ENCODE assay signal across 1 cellular context in the genomic region with DNA sequence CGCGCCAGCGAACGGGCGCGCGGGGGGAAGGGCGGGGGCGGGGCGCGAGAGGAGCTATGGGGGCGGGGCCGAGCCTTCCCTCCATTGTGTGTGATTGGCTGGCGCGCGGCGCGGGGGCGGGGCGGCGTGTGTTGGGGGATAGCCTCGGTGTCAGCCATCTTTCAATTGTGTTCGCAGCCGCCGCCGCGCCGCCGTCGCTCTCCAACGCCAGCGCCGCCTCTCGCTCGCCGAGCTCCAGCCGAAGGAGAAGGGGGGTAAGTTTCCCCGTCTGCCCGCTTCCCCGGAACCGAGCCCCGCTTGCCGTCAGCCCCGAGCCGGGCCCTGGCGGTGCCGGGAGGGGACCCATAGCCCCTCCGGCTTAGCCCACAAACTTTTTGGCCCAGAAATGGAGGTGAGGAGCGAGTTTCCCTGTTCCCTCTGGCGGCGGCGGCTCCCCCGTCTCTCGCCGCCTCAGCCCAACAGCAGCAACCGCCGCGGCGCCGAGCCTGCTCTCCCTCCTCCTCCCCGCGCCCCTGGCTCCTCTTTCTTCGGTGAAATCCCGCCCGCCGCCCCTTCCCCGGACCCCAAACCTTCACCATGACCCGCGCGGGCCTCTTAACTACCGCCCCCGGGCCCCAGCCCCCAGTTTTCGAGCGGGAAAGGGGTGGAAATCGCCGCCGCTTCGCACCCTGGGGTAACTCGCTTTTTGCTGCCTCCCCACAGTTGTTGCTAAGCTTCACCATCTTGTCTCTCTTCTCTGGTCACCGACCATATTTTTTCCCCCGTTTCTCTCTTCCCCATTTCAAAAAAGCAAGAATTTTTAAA.
A peak's percentile ranks its signal among the peaks of the same experiment; 100 is the strongest.
TF ChIP-seq lines count a peak whose summit lies in the region.

A gene (plus strand): TSS at position 159 of the 804 bp plus-strand sequence. CDS start 1,636 bp downstream, outside the sequence.

TF ChIP-seq in K562, 482 proteins besides CTCF, POLR2A, EP300 and RAD21 (continued from another document and continues in another):
- TF ChIP-seq, protein P1, sequence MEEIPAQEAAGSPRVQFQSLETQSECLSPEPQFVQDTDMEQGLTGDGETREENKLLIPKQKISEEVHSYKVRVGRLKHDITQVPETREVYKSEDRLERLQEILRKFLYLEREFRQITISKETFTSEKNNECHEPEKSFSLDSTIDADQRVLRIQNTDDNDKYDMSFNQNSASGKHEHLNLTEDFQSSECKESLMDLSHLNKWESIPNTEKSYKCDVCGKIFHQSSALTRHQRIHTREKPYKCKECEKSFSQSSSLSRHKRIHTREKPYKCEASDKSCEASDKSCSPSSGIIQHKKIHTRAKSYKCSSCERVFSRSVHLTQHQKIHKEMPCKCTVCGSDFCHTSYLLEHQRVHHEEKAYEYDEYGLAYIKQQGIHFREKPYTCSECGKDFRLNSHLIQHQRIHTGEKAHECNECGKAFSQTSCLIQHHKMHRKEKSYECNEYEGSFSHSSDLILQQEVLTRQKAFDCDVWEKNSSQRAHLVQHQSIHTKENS (CRISPR knock-in tag; IDR thresholded peaks at IDR 0.05), result no peak
- TF ChIP-seq XRCC5 (IDR thresholded peaks at IDR 0.05; ENCODE audit: low read depth, low read length) (no peak), ZNF184 (CRISPR knock-in tag; IDR thresholded peaks at IDR 0.05) (no peak), E2F3 (CRISPR knock-in tag; IDR thresholded peaks at IDR 0.05) (peak; percentile 73; the same call in 1 of the 2 replicates), TAF9B (IDR thresholded peaks at IDR 0.05; ENCODE audit: partially characterized antibody) (peak; percentile 87), GABPA (tag; conservative IDR thresholded peaks at IDR 0.05; ENCODE audit: low read depth) (no peak), ZNF133 (CRISPR knock-in tag; IDR thresholded peaks at IDR 0.05) (no peak), PML (IDR thresholded peaks at IDR 0.05; ENCODE audit: low read length) (peak; percentile 50; the same call in 1 of the 2 replicates), KDM2B (CRISPR knock-in tag; IDR thresholded peaks at IDR 0.05) (0 out of 2 replicates have a peak, but pooled peaks have one; percentile 78), TBL1XR1 (IDR thresholded peaks at IDR 0.05; ENCODE audit: low read length in 2 of 2) (no peak), HLTF (IDR thresholded peaks at IDR 0.05) (no peak), MCM3 (IDR thresholded peaks at IDR 0.05) (no peak), GABPB2 (CRISPR knock-in tag; conservative IDR thresholded peaks at IDR 0.05) (no peak), CBX1 (IDR thresholded peaks at IDR 0.05; ENCODE audit: low read depth) (peak; percentile 62; the same call in 1 of the 2 replicates), GABPB1 (CRISPR knock-in tag; IDR thresholded peaks at IDR 0.05) (peak; percentile 67), GATA2 (CRISPR knock-in tag; IDR thresholded peaks at IDR 0.05) (no peak), SIN3B (IDR thresholded peaks at IDR 0.05; ENCODE audit: low read depth) (peak; percentile 55; the same call in 1 of the 2 replicates), ZNF589 (CRISPR knock-in tag; IDR thresholded peaks at IDR 0.05; ENCODE audit: low read depth) (no peak)
- TF ChIP-seq, protein P2, sequence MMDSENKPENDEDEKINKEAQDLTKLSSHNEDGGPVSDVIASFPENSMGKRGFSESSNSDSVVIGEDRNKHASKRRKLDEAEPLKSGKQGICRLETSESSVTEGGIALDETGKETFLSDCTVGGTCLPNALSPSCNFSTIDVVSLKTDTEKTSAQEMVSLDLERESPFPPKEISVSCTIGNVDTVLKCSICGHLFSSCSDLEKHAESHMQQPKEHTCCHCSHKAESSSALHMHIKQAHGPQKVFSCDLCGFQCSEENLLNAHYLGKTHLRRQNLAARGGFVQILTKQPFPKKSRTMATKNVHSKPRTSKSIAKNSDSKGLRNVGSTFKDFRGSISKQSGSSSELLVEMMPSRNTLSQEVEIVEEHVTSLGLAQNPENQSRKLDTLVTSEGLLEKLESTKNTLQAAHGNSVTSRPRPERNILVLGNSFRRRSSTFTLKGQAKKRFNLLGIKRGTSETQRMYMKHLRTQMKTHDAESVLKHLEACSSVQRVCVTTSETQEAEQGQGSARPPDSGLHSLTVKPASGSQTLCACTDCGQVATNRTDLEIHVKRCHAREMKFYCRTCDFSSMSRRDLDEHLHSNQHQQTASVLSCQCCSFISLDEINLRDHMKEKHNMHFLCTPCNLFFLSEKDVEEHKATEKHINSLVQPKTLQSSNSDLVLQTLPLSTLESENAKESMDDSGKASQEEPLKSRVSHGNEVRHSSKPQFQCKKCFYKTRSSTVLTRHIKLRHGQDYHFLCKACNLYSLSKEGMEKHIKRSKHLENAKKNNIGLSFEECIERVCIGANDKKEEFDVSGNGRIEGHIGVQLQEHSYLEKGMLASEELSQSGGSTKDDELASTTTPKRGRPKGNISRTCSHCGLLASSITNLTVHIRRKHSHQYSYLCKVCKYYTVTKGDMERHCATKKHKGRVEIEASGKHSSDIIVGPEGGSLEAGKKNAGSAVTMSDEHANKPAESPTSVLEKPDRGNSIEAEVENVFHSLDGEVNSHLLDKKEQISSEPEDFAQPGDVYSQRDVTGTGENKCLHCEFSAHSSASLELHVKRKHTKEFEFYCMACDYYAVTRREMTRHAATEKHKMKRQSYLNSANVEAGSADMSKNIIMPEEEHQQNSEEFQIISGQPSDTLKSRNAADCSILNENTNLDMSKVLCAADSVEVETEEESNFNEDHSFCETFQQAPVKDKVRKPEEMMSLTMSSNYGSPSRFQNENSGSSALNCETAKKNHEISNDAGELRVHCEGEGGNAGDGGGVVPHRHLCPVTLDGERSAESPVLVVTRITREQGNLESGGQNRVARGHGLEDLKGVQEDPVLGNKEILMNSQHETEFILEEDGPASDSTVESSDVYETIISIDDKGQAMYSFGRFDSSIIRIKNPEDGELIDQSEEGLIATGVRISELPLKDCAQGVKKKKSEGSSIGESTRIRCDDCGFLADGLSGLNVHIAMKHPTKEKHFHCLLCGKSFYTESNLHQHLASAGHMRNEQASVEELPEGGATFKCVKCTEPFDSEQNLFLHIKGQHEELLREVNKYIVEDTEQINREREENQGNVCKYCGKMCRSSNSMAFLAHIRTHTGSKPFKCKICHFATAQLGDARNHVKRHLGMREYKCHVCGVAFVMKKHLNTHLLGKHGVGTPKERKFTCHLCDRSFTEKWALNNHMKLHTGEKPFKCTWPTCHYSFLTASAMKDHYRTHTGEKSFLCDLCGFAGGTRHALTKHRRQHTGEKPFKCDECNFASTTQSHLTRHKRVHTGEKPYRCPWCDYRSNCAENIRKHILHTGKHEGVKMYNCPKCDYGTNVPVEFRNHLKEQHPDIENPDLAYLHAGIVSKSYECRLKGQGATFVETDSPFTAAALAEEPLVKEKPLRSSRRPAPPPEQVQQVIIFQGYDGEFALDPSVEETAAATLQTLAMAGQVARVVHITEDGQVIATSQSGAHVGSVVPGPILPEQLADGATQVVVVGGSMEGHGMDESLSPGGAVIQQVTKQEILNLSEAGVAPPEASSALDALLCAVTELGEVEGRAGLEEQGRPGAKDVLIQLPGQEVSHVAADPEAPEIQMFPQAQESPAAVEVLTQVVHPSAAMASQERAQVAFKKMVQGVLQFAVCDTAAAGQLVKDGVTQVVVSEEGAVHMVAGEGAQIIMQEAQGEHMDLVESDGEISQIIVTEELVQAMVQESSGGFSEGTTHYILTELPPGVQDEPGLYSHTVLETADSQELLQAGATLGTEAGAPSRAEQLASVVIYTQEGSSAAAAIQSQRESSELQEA (IDR thresholded peaks at IDR 0.05; ENCODE audit: low read depth), result no peak
- TF ChIP-seq, protein P3, sequence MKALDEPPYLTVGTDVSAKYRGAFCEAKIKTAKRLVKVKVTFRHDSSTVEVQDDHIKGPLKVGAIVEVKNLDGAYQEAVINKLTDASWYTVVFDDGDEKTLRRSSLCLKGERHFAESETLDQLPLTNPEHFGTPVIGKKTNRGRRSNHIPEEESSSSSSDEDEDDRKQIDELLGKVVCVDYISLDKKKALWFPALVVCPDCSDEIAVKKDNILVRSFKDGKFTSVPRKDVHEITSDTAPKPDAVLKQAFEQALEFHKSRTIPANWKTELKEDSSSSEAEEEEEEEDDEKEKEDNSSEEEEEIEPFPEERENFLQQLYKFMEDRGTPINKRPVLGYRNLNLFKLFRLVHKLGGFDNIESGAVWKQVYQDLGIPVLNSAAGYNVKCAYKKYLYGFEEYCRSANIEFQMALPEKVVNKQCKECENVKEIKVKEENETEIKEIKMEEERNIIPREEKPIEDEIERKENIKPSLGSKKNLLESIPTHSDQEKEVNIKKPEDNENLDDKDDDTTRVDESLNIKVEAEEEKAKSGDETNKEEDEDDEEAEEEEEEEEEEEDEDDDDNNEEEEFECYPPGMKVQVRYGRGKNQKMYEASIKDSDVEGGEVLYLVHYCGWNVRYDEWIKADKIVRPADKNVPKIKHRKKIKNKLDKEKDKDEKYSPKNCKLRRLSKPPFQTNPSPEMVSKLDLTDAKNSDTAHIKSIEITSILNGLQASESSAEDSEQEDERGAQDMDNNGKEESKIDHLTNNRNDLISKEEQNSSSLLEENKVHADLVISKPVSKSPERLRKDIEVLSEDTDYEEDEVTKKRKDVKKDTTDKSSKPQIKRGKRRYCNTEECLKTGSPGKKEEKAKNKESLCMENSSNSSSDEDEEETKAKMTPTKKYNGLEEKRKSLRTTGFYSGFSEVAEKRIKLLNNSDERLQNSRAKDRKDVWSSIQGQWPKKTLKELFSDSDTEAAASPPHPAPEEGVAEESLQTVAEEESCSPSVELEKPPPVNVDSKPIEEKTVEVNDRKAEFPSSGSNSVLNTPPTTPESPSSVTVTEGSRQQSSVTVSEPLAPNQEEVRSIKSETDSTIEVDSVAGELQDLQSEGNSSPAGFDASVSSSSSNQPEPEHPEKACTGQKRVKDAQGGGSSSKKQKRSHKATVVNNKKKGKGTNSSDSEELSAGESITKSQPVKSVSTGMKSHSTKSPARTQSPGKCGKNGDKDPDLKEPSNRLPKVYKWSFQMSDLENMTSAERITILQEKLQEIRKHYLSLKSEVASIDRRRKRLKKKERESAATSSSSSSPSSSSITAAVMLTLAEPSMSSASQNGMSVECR (CRISPR knock-in tag; IDR thresholded peaks at IDR 0.05), result peak; percentile 58
- TF ChIP-seq, protein P4, sequence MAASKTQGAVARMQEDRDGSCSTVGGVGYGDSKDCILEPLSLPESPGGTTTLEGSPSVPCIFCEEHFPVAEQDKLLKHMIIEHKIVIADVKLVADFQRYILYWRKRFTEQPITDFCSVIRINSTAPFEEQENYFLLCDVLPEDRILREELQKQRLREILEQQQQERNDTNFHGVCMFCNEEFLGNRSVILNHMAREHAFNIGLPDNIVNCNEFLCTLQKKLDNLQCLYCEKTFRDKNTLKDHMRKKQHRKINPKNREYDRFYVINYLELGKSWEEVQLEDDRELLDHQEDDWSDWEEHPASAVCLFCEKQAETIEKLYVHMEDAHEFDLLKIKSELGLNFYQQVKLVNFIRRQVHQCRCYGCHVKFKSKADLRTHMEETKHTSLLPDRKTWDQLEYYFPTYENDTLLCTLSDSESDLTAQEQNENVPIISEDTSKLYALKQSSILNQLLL (CRISPR knock-in tag; IDR thresholded peaks at IDR 0.05; ENCODE audit: borderline replicate concordance), result no peak
- TF ChIP-seq, protein P5, sequence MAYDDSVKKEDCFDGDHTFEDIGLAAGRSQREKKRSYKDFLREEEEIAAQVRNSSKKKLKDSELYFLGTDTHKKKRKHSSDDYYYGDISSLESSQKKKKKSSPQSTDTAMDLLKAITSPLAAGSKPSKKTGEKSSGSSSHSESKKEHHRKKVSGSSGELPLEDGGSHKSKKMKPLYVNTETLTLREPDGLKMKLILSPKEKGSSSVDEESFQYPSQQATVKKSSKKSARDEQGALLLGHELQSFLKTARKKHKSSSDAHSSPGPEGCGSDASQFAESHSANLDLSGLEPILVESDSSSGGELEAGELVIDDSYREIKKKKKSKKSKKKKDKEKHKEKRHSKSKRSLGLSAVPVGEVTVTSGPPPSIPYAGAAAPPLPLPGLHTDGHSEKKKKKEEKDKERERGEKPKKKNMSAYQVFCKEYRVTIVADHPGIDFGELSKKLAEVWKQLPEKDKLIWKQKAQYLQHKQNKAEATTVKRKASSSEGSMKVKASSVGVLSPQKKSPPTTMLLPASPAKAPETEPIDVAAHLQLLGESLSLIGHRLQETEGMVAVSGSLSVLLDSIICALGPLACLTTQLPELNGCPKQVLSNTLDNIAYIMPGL (CRISPR knock-in tag; IDR thresholded peaks at IDR 0.05), result peak; percentile 55; the same call in 1 of the 2 replicates
- TF ChIP-seq, protein P6, sequence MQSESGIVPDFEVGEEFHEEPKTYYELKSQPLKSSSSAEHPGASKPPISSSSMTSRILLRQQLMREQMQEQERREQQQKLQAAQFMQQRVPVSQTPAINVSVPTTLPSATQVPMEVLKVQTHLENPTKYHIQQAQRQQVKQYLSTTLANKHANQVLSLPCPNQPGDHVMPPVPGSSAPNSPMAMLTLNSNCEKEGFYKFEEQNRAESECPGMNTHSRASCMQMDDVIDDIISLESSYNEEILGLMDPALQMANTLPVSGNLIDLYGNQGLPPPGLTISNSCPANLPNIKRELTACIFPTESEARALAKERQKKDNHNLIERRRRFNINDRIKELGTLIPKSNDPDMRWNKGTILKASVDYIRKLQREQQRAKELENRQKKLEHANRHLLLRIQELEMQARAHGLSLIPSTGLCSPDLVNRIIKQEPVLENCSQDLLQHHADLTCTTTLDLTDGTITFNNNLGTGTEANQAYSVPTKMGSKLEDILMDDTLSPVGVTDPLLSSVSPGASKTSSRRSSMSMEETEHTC (IDR thresholded peaks at IDR 0.05), result no peak; the same call in 1 of the 2 replicates
- TF ChIP-seq, protein P7, sequence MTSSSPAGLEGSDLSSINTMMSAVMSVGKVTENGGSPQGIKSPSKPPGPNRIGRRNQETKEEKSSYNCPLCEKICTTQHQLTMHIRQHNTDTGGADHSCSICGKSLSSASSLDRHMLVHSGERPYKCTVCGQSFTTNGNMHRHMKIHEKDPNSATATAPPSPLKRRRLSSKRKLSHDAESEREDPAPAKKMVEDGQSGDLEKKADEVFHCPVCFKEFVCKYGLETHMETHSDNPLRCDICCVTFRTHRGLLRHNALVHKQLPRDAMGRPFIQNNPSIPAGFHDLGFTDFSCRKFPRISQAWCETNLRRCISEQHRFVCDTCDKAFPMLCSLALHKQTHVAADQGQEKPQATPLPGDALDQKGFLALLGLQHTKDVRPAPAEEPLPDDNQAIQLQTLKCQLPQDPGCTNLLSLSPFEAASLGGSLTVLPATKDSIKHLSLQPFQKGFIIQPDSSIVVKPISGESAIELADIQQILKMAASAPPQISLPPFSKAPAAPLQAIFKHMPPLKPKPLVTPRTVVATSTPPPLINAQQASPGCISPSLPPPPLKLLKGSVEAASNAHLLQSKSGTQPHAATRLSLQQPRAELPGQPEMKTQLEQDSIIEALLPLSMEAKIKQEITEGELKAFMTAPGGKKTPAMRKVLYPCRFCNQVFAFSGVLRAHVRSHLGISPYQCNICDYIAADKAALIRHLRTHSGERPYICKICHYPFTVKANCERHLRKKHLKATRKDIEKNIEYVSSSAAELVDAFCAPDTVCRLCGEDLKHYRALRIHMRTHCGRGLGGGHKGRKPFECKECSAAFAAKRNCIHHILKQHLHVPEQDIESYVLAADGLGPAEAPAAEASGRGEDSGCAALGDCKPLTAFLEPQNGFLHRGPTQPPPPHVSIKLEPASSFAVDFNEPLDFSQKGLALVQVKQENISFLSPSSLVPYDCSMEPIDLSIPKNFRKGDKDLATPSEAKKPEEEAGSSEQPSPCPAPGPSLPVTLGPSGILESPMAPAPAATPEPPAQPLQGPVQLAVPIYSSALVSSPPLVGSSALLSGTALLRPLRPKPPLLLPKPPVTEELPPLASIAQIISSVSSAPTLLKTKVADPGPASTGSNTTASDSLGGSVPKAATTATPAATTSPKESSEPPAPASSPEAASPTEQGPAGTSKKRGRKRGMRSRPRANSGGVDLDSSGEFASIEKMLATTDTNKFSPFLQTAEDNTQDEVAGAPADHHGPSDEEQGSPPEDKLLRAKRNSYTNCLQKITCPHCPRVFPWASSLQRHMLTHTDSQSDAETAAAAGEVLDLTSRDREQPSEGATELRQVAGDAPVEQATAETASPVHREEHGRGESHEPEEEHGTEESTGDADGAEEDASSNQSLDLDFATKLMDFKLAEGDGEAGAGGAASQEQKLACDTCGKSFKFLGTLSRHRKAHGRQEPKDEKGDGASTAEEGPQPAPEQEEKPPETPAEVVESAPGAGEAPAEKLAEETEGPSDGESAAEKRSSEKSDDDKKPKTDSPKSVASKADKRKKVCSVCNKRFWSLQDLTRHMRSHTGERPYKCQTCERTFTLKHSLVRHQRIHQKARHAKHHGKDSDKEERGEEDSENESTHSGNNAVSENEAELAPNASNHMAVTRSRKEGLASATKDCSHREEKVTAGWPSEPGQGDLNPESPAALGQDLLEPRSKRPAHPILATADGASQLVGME (CRISPR knock-in tag; IDR thresholded peaks at IDR 0.05), result peak; percentile 81; the same call in 1 of the 2 replicates
